In the genomic region with DNA sequence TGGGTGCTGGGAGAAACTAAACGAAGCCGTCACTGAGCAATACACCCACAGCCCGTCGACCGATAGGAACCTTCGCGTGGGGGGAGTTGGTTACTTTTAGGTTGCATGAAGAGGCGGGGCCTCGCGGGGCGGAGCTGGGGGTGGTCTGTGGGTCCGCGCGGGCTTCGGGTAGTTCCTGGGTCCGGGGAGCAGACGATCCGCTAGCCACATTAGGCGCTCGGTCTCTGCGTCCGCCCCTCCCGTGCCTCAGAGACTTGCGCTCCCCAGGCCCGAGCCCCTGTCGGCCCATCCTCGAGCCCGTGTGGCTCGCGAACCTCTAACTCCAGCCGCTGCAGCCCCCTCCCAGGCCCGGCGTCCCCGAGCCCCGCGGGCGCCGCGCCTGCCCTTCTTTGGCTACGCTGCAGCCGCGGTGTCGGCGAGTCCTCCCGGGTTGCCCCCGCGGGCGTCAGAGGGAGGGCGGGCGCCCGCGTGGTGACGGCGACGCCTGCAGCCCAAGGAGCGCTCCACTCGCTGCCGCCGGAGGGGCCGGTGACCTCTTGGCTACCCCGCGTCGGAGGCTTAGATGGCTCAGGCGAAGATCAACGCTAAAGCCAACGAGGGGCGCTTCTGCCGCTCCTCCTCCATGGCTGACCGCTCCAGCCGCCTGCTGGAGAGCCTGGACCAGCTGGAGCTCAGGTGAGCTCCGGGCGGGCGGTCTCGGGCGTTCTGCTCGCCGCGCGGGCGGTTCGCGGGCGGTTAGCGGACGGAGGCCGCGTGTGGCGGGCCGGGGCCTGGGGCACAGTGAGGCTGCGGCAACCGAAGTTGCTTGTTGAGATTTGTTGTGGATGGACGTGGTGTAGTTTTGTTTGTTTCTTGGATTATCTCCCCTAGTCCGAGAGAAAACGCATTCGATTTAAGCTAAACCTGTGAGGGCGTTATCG, we compare ENCODE assay signal across 8 cellular contexts. TPM values are rescaled to one million over a fixed set of nuclear protein-coding genes. Genes with fewer than 3 reads are reported as not detected.
DNase-seq lines count a peak whose midpoint lies in the region; ATAC-seq and TF ChIP-seq lines count a peak whose summit lies in the region.

A gene (plus strand): TSS at position 191 of the 920 bp plus-strand sequence. CDS start 372 bp downstream, at position 563.

- ATAC-seq in HG02610 (IDR thresholded peaks at IDR 0.05; ENCODE audit: unreplicated experiment) = peak; percentile 91
- ATAC-seq in activated naive CD8-positive, alpha-beta T cell treated with anti-CD3 and anti-CD28 coated beads, Interleukin-2, amount 50 U/mL, for 24 hours = peak; percentile 92
- peak; percentile 71 to 97 (median 95) for ATAC-seq in heart left ventricle

- H3K36me3 Mint-ChIP-seq in activated naive CD8-positive, alpha-beta T cell treated with anti-CD3 and anti-CD28 coated beads, Interleukin-2, amount 50 U/mL, for 24 hours (ENCODE audit: low read depth) = peaks cover 5% of the 10 kb centered on the region
- H3K36me3 Mint-ChIP-seq in type B pancreatic cell = no peaks in the 10 kb centered on the region

- peak within 1 kb of the TSS; percentile 31 to 97 (median 92) for H3K27ac ChIP-seq in heart left ventricle

- no peaks in the 10 kb centered on the region for H3K9me3 Mint-ChIP-seq in activated naive CD8-positive, alpha-beta T cell treated with anti-CD3 and anti-CD28 coated beads, Interleukin-2, amount 50 U/mL, for 24 hours
- H3K9me3 Mint-ChIP-seq in type B pancreatic cell = no peaks in the 10 kb centered on the region

- peak in 1 of 2 donors; percentile 84 for TF ChIP-seq POLR2A in heart left ventricle (IDR thresholded peaks at IDR 0.05)

- peak within 1 kb of the TSS; percentile 62 for H3K4me3 ChIP-seq in GM12865 (ENCODE audit: low read depth, low read length)
- peak within 1 kb of the TSS; percentile 55 to 86 (median 78) for H3K4me3 ChIP-seq in heart left ventricle

- no peaks in the 10 kb centered on the region for H3K27me3 ChIP-seq in heart left ventricle

- peaks cover 0 to 17% (median 6%) of the 10 kb centered on the region in 9 donors for H3K36me3 ChIP-seq in heart left ventricle

- DNase-seq in GM12865 (ENCODE audit: low read depth) (peak; percentile 96), NCI-H1092 treated with DMSO at 0.1 percent for 48 hours (lab: John Stamatoyannopoulos, UW) (peak; percentile 60), SW 1271 (lab: John Stamatoyannopoulos, UW) (peak; percentile 26 to 71), heart left ventricle (peak; percentile 86 to 93 (median 91)), pons (ENCODE audit: low spot score) (peak; percentile 69), type B pancreatic cell (ENCODE audit: extremely low spot score, unreplicated experiment) (peak; percentile 85)
- DNase-seq in activated naive CD8-positive, alpha-beta T cell treated with anti-CD3 and anti-CD28 coated beads, Interleukin-2, amount 50 U/mL, for 24 hours = peak; percentile 90

- H3K27ac Mint-ChIP-seq in activated naive CD8-positive, alpha-beta T cell treated with anti-CD3 and anti-CD28 coated beads, Interleukin-2, amount 50 U/mL, for 24 hours = peak within 1 kb of the TSS; percentile 93
- H3K27ac Mint-ChIP-seq in type B pancreatic cell = peak within 1 kb of the TSS; percentile 68

- WGBS in heart left ventricle, 4 donors = 1% methylated on average over 44 to 97 of the region's 97 CpGs

- TF ChIP-seq CTCF in GM12865 (IDR thresholded peaks at IDR 0.05; ENCODE audit: insufficient read depth, low read depth, low read length, missing control alignments) = peak; percentile 12
- peak in 9 of 12 donors; percentile 9 to 50 (median 23) for TF ChIP-seq CTCF in heart left ventricle (IDR thresholded peaks at IDR 0.05)
- TF ChIP-seq CTCF in type B pancreatic cell (conservative IDR thresholded peaks at IDR 0.05) = peak; percentile 54

- peak within 1 kb of the TSS; percentile 91 for H3K4me3 Mint-ChIP-seq in activated naive CD8-positive, alpha-beta T cell treated with anti-CD3 and anti-CD28 coated beads, Interleukin-2, amount 50 U/mL, for 24 hours
- H3K4me3 Mint-ChIP-seq in type B pancreatic cell = peak within 1 kb of the TSS; percentile 92

- peaks cover 30% of the 10 kb centered on the region for H3K4me1 Mint-ChIP-seq in activated naive CD8-positive, alpha-beta T cell treated with anti-CD3 and anti-CD28 coated beads, Interleukin-2, amount 50 U/mL, for 24 hours
- peaks cover 14% of the 10 kb centered on the region for H3K4me1 Mint-ChIP-seq in type B pancreatic cell (ENCODE audit: unreplicated experiment)

- intact Hi-C loops in heart left ventricle (cut with DNase I) = loop anchor here in 8 of 10 donors (2.0 to 10.0 kb wide), 7 partner anchors 42 to 145 kb away; a partner anchor contains a TSS

- no peaks in the 10 kb centered on the region for H3K27me3 Mint-ChIP-seq in activated naive CD8-positive, alpha-beta T cell treated with anti-CD3 and anti-CD28 coated beads, Interleukin-2, amount 50 U/mL, for 24 hours
- H3K27me3 Mint-ChIP-seq in type B pancreatic cell = peaks cover 9% of the 10 kb centered on the region

- H3K9me3 ChIP-seq in heart left ventricle = no peaks in the 10 kb centered on the region

- H3K4me1 ChIP-seq in heart left ventricle = peaks cover 0 to 32% (median 12%) of the 10 kb centered on the region in 12 donors

RNA-seq across cellular contexts. Expression of the gene that starts here (rescaled TPM):
- total RNA-seq in heart left ventricle (10 to 100 TPM in 5 of 9 donors, 1 to 10 TPM in 4; 8.2 to 18.0 (median 11.6) TPM), type B pancreatic cell (ENCODE audit: low replicate concordance) (1.5 and 3.8 TPM in 2 replicates)
- 10 to 100 TPM in 1 of 2 donors, 1 to 10 TPM in 1; 4.5 to 10.8 TPM for polyA plus RNA-seq in heart left ventricle

Comparison
In these comparisons a context has a peak if more than half of its experiments do, and no peak if none do; other contexts are left out.
1. Peak in every context shown above with its lines: DNase-seq, ATAC-seq, H3K4me3 ChIP-seq and H3K27ac ChIP-seq.